8 cellular contexts compared by ENCODE assay signal in genomic region chr17:41738077-41738800, GRCh38. TPM values are rescaled to one million over a fixed set of nuclear protein-coding genes. Genes with fewer than 3 reads are reported as not detected.
DNase-seq lines count a peak whose midpoint lies in the region; ATAC-seq, FAIRE-seq and TF ChIP-seq lines count a peak whose summit lies in the region.

No MANE protein-coding gene starts in this region.

- H3K27me3 ChIP-seq in NT2/D1 (ENCODE audit: insufficient read depth, insufficient read length) (peaks cover 49% of the 10 kb centered on the region), endothelial cell of umbilical vein (ENCODE audit: control insufficient read depth in 2 of 2, insufficient read depth in 2 of 2, low read length in 2 of 2) (peaks cover 27% of the 10 kb centered on the region in 2 experiments)

- in situ Hi-C loops in G401 (cut with HindIII; ENCODE audit: low sequenced_read_pairs): no loop called here

- H4K20me1 ChIP-seq in endothelial cell of umbilical vein (replicated peaks; ENCODE audit: control insufficient read depth, extremely low read depth, insufficient read depth, low read length): no peaks in the 10 kb centered on the region

- no peak overlapping the region for H3K27ac ChIP-seq in endothelial cell of umbilical vein (ENCODE audit: insufficient read depth, low read depth, low read length)

- H3K4me1 ChIP-seq in NT2/D1 (ENCODE audit: insufficient read depth, insufficient read length) (peaks cover 9% of the 10 kb centered on the region), endothelial cell of umbilical vein (ENCODE audit: control insufficient read depth, extremely low read depth, insufficient read depth, low read length) (peaks cover 2% of the 10 kb centered on the region)

- no peaks in the 10 kb centered on the region for H3K9me3 ChIP-seq in NT2/D1 (ENCODE audit: insufficient read depth, low read length)
- H3K9me3 ChIP-seq in endothelial cell of umbilical vein (replicated peaks; ENCODE audit: control insufficient read depth, insufficient read depth, low read length): no peaks in the 10 kb centered on the region

- no peaks in the 10 kb centered on the region for H3K9me1 ChIP-seq in endothelial cell of umbilical vein (replicated peaks; ENCODE audit: control insufficient read depth, extremely low read depth, insufficient read depth, low read length)

- H2AFZ ChIP-seq in endothelial cell of umbilical vein (ENCODE audit: low read depth, low read length): peak overlapping the region; percentile 78

- H3K4me3 ChIP-seq in NT2/D1 (ENCODE audit: insufficient read length, low read depth): no peak overlapping the region
- no peak overlapping the region for H3K4me3 ChIP-seq in endothelial cell of umbilical vein (replicated peaks in 1 of 3; ENCODE audit: insufficient read depth in 1 of 3, low read depth in 1 of 3, low read length in 3 of 3)

- intact Hi-C loops in endothelial cell of umbilical vein (cut with micrococcal nuclease): loop anchor here (1.0 to 5.0 kb wide), 7 partner anchors 35 to 221 kb away; partner anchors contain the start of gene KLHL11

- POLR2A ChIA-PET in endothelial cell of umbilical vein (lab: Charles Lee): no interaction called here

- dilution Hi-C loops in endothelial cell of umbilical vein (cut with MboI; ENCODE audit: extremely low pct_ligation_motif_present, low sequenced_read_pairs): no loop called here

- peak; percentile 95 to 96 for TF ChIP-seq CTCF in endothelial cell of umbilical vein (IDR thresholded peaks at IDR 0.05; ENCODE audit: extremely low read depth in 1 of 2, insufficient read depth in 1 of 2, low read depth in 1 of 2, low read length in 2 of 2)

- no peak for TF ChIP-seq POLR2A in endothelial cell of umbilical vein (IDR thresholded peaks at IDR 0.05; ENCODE audit: low read depth, low read length)

- H3K9ac ChIP-seq in NT2/D1 (ENCODE audit: insufficient read length, low read depth) (peak overlapping the region; percentile 7), endothelial cell of umbilical vein (replicated peaks; ENCODE audit: extremely low read depth, insufficient read depth, low read length) (no peak overlapping the region)

- peak; percentile 82 for DNase-seq in G401 (ENCODE audit: low spot score)
- peak; percentile 89 for DNase-seq in HT-29 (ENCODE audit: low spot score)
- peak; percentile 71 for DNase-seq in NT2/D1 (ENCODE audit: low read depth, low spot score)
- DNase-seq in activated CD8-positive, alpha-beta memory T cell treated with anti-CD3 and anti-CD28 coated beads for 48 hours (ENCODE audit: low read depth in 2 of 3, low spot score in 2 of 3): peak; percentile 50 to 75 (median 73)
- peak; percentile 81 for DNase-seq in endothelial cell of umbilical vein (ENCODE audit: low read depth, low spot score)
- DNase-seq in middle frontal gyrus (ENCODE audit: extremely low spot score, low spot score): peak; percentile 55
- peak; percentile 62 to 75 for DNase-seq in stimulated activated CD8-positive, alpha-beta memory T cell treated with anti-CD3 and anti-CD28 coated beads, Interleukin-2, amount 100 ng/mL, for 48 hours (ENCODE audit: low read depth in 2 of 2)

- H3K36me3 ChIP-seq in NT2/D1 (ENCODE audit: insufficient read depth, insufficient read length, low read length) (no peaks in the 10 kb centered on the region), endothelial cell of umbilical vein (ENCODE audit: control insufficient read depth in 2 of 2, extremely low read depth in 1 of 2, insufficient read depth in 2 of 2, low read length in 2 of 2) (no peaks in the 10 kb centered on the region)

- CTCF ChIA-PET in endothelial cell of umbilical vein (lab: Charles Lee): interaction anchor here (0.5 to 4.6 kb wide), 19 partner anchors 9 to 161 kb away, joined by 3 to 50 read pairs (median 3); partner anchors contain the start of genes FKBP10, JUP, KLHL11 and P3H4

- peak; percentile 92 for FAIRE-seq in endothelial cell of umbilical vein (lab: Jason Lieb, UNC)

- no peaks in the 10 kb centered on the region for H3K79me2 ChIP-seq in endothelial cell of umbilical vein (ENCODE audit: control insufficient read depth, insufficient read depth, low read length)

- ATAC-seq in GM21390 (IDR thresholded peaks at IDR 0.05; ENCODE audit: unreplicated experiment): no peak

- H3K4me2 ChIP-seq in endothelial cell of umbilical vein (ENCODE audit: insufficient read depth, low read length): no peak overlapping the region

- BruUV-seq in endothelial cell of umbilical vein (replicated peaks; lab: Mats Ljungman, UMichigan): no TSS peak

TF ChIP-seq in endothelial cell of umbilical vein, 7 proteins besides CTCF, POLR2A, EP300 and RAD21:
- TF ChIP-seq EZH2 (IDR thresholded peaks at IDR 0.05; ENCODE audit: borderline replicate concordance, low read depth, low read length, severe bottlenecking): no peak
- no peak for TF ChIP-seq POLR2AphosphoS5 (IDR thresholded peaks at IDR 0.05; ENCODE audit: insufficient read depth, low read depth, low read length)
- no peak for TF ChIP-seq FOS (IDR thresholded peaks at IDR 0.05; ENCODE audit: borderline replicate concordance, insufficient read depth, low read length)
- TF ChIP-seq, protein P1, sequence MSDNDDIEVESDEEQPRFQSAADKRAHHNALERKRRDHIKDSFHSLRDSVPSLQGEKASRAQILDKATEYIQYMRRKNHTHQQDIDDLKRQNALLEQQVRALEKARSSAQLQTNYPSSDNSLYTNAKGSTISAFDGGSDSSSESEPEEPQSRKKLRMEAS (IDR thresholded peaks at IDR 0.05; ENCODE audit: insufficient read depth, insufficient read length): peak; percentile 79
- no peak for TF ChIP-seq JUN (IDR thresholded peaks at IDR 0.05; ENCODE audit: borderline replicate concordance, insufficient read depth, insufficient read length, low read depth)
- peak; percentile 95 for TF ChIP-seq MYC (IDR thresholded peaks at IDR 0.05; ENCODE audit: low read depth, low read length)

RNA-seq across cellular contexts. Expression of gene HAP1, which starts 3.8 kb away (rescaled TPM):
- 1.1 and 1.6 TPM in 2 replicates for total RNA-seq in G401 (2014; rRNA removed; shearing (Covaris generic))
- total RNA-seq in HT-29 (2014; rRNA removed; shearing (Covaris generic)): not detected in 2 replicates
- 0.23 and 0.24 TPM in 2 replicates for total RNA-seq in endothelial cell of umbilical vein
- polyA plus RNA-seq in endothelial cell of umbilical vein: 0.07 and 0.11 TPM in 2 replicates
- 0.03 and 0.05 TPM in 2 replicates for polyA plus RNA-seq in endothelial cell of umbilical vein (2011; cell fraction: cytosol; rRNA removed)
- polyA plus RNA-seq in endothelial cell of umbilical vein (2011; cell fraction: nucleus; rRNA removed): 0.96 and 1.0 TPM in 2 replicates
- 0.27 TPM in 1 of 2 replicates, not detected in the other for polyA plus RNA-seq in endothelial cell of umbilical vein (2012)
- polyA minus RNA-seq in endothelial cell of umbilical vein: 0.06 TPM in 1 of 2 replicates, not detected in the other
- polyA minus RNA-seq in endothelial cell of umbilical vein (2011; cell fraction: cytosol; rRNA and poly(A)+ RNA removed): not detected
- 0.05 and 0.14 TPM in 2 replicates for polyA minus RNA-seq in endothelial cell of umbilical vein (2011; cell fraction: nucleus; rRNA and poly(A)+ RNA removed)

RNA-seq across cellular contexts. Expression of gene GAST, which starts 26.1 kb away (rescaled TPM):
- total RNA-seq in G401 (2014; rRNA removed; shearing (Covaris generic)): not detected in 2 replicates
- total RNA-seq in HT-29 (2014; rRNA removed; shearing (Covaris generic)): not detected in 2 replicates
- not detected in 2 replicates for total RNA-seq in endothelial cell of umbilical vein
- not detected in 2 replicates for polyA plus RNA-seq in endothelial cell of umbilical vein
- not detected in 2 replicates for polyA plus RNA-seq in endothelial cell of umbilical vein (2011; cell fraction: cytosol; rRNA removed)
- not detected in 2 replicates for polyA plus RNA-seq in endothelial cell of umbilical vein (2011; cell fraction: nucleus; rRNA removed)
- not detected in 2 replicates for polyA plus RNA-seq in endothelial cell of umbilical vein (2012)
- not detected in 2 replicates for polyA minus RNA-seq in endothelial cell of umbilical vein
- not detected for polyA minus RNA-seq in endothelial cell of umbilical vein (2011; cell fraction: cytosol; rRNA and poly(A)+ RNA removed)
- not detected in 2 replicates for polyA minus RNA-seq in endothelial cell of umbilical vein (2011; cell fraction: nucleus; rRNA and poly(A)+ RNA removed)

RNA-seq across cellular contexts. Expression of gene JUP, which starts 48.3 kb away (rescaled TPM):
- 44.9 and 57.8 TPM in 2 replicates for total RNA-seq in G401 (2014; rRNA removed; shearing (Covaris generic))
- 477 and 498 TPM in 2 replicates for total RNA-seq in HT-29 (2014; rRNA removed; shearing (Covaris generic))
- 170 and 171 TPM in 2 replicates for total RNA-seq in endothelial cell of umbilical vein
- 98.0 and 100 TPM in 2 replicates for polyA plus RNA-seq in endothelial cell of umbilical vein
- polyA plus RNA-seq in endothelial cell of umbilical vein (2011; cell fraction: cytosol; rRNA removed): 72.7 and 86.1 TPM in 2 replicates
- polyA plus RNA-seq in endothelial cell of umbilical vein (2011; cell fraction: nucleus; rRNA removed): 60.0 and 77.0 TPM in 2 replicates
- polyA plus RNA-seq in endothelial cell of umbilical vein (2012): 69.4 and 88.4 TPM in 2 replicates
- polyA minus RNA-seq in endothelial cell of umbilical vein: 69.0 and 85.2 TPM in 2 replicates
- polyA minus RNA-seq in endothelial cell of umbilical vein (2011; cell fraction: cytosol; rRNA and poly(A)+ RNA removed): 66.7 TPM
- polyA minus RNA-seq in endothelial cell of umbilical vein (2011; cell fraction: nucleus; rRNA and poly(A)+ RNA removed): 51.8 and 89.1 TPM in 2 replicates

RNA-seq across cellular contexts. Expression of gene EIF1, which starts 49.6 kb away (rescaled TPM):
- 18.0 and 39.6 TPM in 2 replicates for total RNA-seq in G401 (2014; rRNA removed; shearing (Covaris generic))
- total RNA-seq in HT-29 (2014; rRNA removed; shearing (Covaris generic)): 81.6 and 91.6 TPM in 2 replicates
- total RNA-seq in endothelial cell of umbilical vein: 814 and 839 TPM in 2 replicates
- 145 and 168 TPM in 2 replicates for polyA plus RNA-seq in endothelial cell of umbilical vein
- polyA plus RNA-seq in endothelial cell of umbilical vein (2011; cell fraction: cytosol; rRNA removed): 388 and 428 TPM in 2 replicates
- polyA plus RNA-seq in endothelial cell of umbilical vein (2011; cell fraction: nucleus; rRNA removed): 419 and 463 TPM in 2 replicates
- 971 and 1,095 TPM in 2 replicates for polyA plus RNA-seq in endothelial cell of umbilical vein (2012)
- 103 and 130 TPM in 2 replicates for polyA minus RNA-seq in endothelial cell of umbilical vein
- 133 TPM for polyA minus RNA-seq in endothelial cell of umbilical vein (2011; cell fraction: cytosol; rRNA and poly(A)+ RNA removed)
- 207 and 218 TPM in 2 replicates for polyA minus RNA-seq in endothelial cell of umbilical vein (2011; cell fraction: nucleus; rRNA and poly(A)+ RNA removed)
